In genomic region chr16:3158014-3158497, GRCh38 we compare ENCODE assay signal across 8 cellular contexts. TPM values are rescaled to one million over a fixed set of nuclear protein-coding genes. Genes with fewer than 3 reads are reported as not detected.
A peak's percentile ranks its signal among the peaks of the same experiment; 100 is the strongest.
DNase-seq lines count a peak whose midpoint lies in the region; TF ChIP-seq lines count a peak whose summit lies in the region.

No MANE protein-coding gene starts in this region.

- H3K27ac Mint-ChIP-seq in endothelial cell (ENCODE audit: unreplicated experiment) (no peak overlapping the region), nephron (peak overlapping the region in 1 of 3 experiments; percentile 53)

- H3K27me3 ChIP-seq in Peyer's patch: no peaks in the 10 kb centered on the region

- H3K27me3 Mint-ChIP-seq in endothelial cell (ENCODE audit: unreplicated experiment) (peaks cover 22% of the 10 kb centered on the region), nephron (ENCODE audit: low read depth) (peaks cover 39% of the 10 kb centered on the region)

- H3K9me3 ChIP-seq in Peyer's patch: no peaks in the 10 kb centered on the region

- H3K4me3 ChIP-seq in Peyer's patch: peak overlapping the region; percentile 79 to 88 (median 82)

- H3K27ac ChIP-seq in Peyer's patch: peak overlapping the region; percentile 81 to 95 (median 83)

- peak overlapping the region; percentile 91 for H3K4me3 Mint-ChIP-seq in endothelial cell (ENCODE audit: unreplicated experiment)
- H3K4me3 Mint-ChIP-seq in nephron: peak overlapping the region; percentile 89 to 92 (median 90)

- H3K36me3 ChIP-seq in Peyer's patch: no peaks in the 10 kb centered on the region

- DNase-seq in SIG-M5 treated with dmso at 0.1 percent for 504 hours (lab: John Stamatoyannopoulos, UW; ENCODE audit: unreplicated experiment) (peak; percentile 19), SIG-M5 (lab: John Stamatoyannopoulos, UW) (no peak), Peyer's patch (peak in 1 of 3 donors; percentile 32), endothelial cell (ENCODE audit: low spot score) (no peak), T-helper 9 cell (no peak), NCI-H128 (lab: John Stamatoyannopoulos, UW; ENCODE audit: unreplicated experiment) (no peak), mesenteric fat pad (ENCODE audit: low spot score) (no peak)

- peaks cover 0 to 14% (median 9%) of the 10 kb centered on the region in 4 donors for H3K4me1 ChIP-seq in Peyer's patch

- TF ChIP-seq POLR2A in Peyer's patch (IDR thresholded peaks at IDR 0.05): no peak

- H3K9me3 Mint-ChIP-seq in endothelial cell (ENCODE audit: unreplicated experiment) (no peaks in the 10 kb centered on the region), nephron (peaks cover 2% of the 10 kb centered on the region)

- H3K4me1 Mint-ChIP-seq in endothelial cell (ENCODE audit: unreplicated experiment) (peaks cover 13% of the 10 kb centered on the region), nephron (peaks cover 16% of the 10 kb centered on the region)

- TF ChIP-seq CTCF in Peyer's patch (IDR thresholded peaks at IDR 0.05) (no peak), endothelial cell (IDR thresholded peaks at IDR 0.05; ENCODE audit: unreplicated experiment) (no peak), nephron (IDR thresholded peaks at IDR 0.05; ENCODE audit: unreplicated experiment in 3 of 3) (no peak)

- H3K36me3 Mint-ChIP-seq in endothelial cell (ENCODE audit: low read depth, unreplicated experiment) (peaks cover 10% of the 10 kb centered on the region), nephron (ENCODE audit: low read depth) (no peaks in the 10 kb centered on the region)

RNA-seq across cellular contexts. Expression of gene ZNF213, which starts 23.2 kb away (rescaled TPM):
- total RNA-seq in Peyer's patch (10 to 100 TPM; 14.9 to 40.6 (median 18.4) TPM), endothelial cell (ENCODE audit: unreplicated experiment) (10.1 TPM), mesenteric fat pad (6.0 TPM)

RNA-seq across cellular contexts. Expression of gene OR1F1, which starts 29.9 kb away (rescaled TPM):
- not detected for total RNA-seq in Peyer's patch
- total RNA-seq in endothelial cell (ENCODE audit: unreplicated experiment): not detected
- total RNA-seq in mesenteric fat pad: not detected

RNA-seq across cellular contexts. Expression of gene ZNF205, which starts 45.7 kb away (rescaled TPM):
- total RNA-seq in Peyer's patch (10 to 100 TPM in 3 of 4 donors, 1 to 10 TPM in 1; 5.0 to 24.6 (median 16.2) TPM), endothelial cell (ENCODE audit: unreplicated experiment) (22.8 TPM), mesenteric fat pad (6.1 TPM)

RNA-seq across cellular contexts. Expression of gene ZSCAN10, which starts 59.0 kb away (rescaled TPM):
- total RNA-seq in Peyer's patch: not detected
- 50.7 TPM for total RNA-seq in endothelial cell (ENCODE audit: unreplicated experiment)
- not detected for total RNA-seq in mesenteric fat pad
